Comparison of ENCODE assay signal across 1 cellular context in the genomic region with DNA sequence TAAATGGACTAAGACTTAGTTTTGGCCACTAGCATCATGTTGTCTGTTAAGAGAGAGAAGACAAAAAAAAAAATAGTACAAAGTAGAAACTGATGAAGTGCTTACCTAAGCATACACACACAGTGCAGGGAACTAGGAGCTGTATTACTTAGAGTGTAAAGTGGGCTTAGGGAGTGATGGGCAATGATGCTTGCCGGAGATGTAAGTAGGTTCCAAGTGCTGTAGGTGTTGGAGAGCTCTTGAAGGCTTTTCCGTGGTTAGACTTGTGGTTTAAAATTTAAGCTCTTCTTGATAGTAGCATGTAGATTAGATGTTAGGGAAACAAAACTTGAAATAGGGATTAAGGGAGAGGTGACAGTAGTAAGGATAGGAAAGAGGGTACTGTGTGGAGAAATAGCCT.
TF ChIP-seq lines count a peak whose summit lies in the region.

No MANE protein-coding gene starts in this region.

TF ChIP-seq in H1, 55 proteins besides CTCF, POLR2A, EP300 and RAD21:
- no peak for TF ChIP-seq FOSL1 (IDR thresholded peaks at IDR 0.05; ENCODE audit: insufficient read depth, low read depth, low read length)
- TF ChIP-seq GTF2F1 (IDR thresholded peaks at IDR 0.05; ENCODE audit: borderline replicate concordance, low read depth, low read length) = no peak
- no peak for TF ChIP-seq TBP (IDR thresholded peaks at IDR 0.05; ENCODE audit: low read depth, low read length)
- TF ChIP-seq NRF1 (IDR thresholded peaks at IDR 0.05; ENCODE audit: low read depth, low read length) = no peak
- no peak for TF ChIP-seq CTBP2 (IDR thresholded peaks at IDR 0.05; ENCODE audit: borderline replicate concordance, insufficient read depth, insufficient read length, low read length)
- TF ChIP-seq TCF12 (IDR thresholded peaks at IDR 0.05; ENCODE audit: low read depth, low read length) = no peak
- TF ChIP-seq SUZ12 (IDR thresholded peaks at IDR 0.05; ENCODE audit: low read length) = no peak
- TF ChIP-seq ZNF274 (IDR thresholded peaks at IDR 0.05; ENCODE audit: borderline replicate concordance, extremely low read depth, low read length) = no peak
- no peak for TF ChIP-seq CBX8 (IDR thresholded peaks at IDR 0.05; ENCODE audit: borderline replicate concordance, low read depth, low read length)
- no peak for TF ChIP-seq RBBP5 (IDR thresholded peaks at IDR 0.05; ENCODE audit: borderline replicate concordance, low read depth, low read length)
- TF ChIP-seq PHF8 (conservative IDR thresholded peaks at IDR 0.05; ENCODE audit: low read depth, low read length) = no peak
- TF ChIP-seq BCL11A (IDR thresholded peaks at IDR 0.05; ENCODE audit: low read depth in 2 of 2, low read length in 2 of 2) = no peak
